Comparison of ENCODE assay signal across 22 cellular contexts in genomic region chr5:6236170-6236793, GRCh38.
"Had no signal": no experiment of that assay in that cellular context is flagged by ENCODE, and none has a peak within 500 bp of the region (broad histone marks: within the 10 kb centered on the region; RNA-seq: fewer than 3 reads in every experiment).

No MANE protein-coding gene starts in this region.

- H3K36me3 ChIP-seq: left lung, neural progenitor cell, right lobe of liver, tibial artery had no signal

- H3K9ac ChIP-seq: neural progenitor cell had no signal

- H3K4me3 ChIP-seq: left lung, lung, neural progenitor cell, right lobe of liver, skin epidermis, tibial artery had no signal

- H3K4me1 ChIP-seq: left lung, neural progenitor cell, right lobe of liver, tibial artery had no signal

- H3K27ac ChIP-seq: left lung, neural progenitor cell, right lobe of liver, tibial artery, VCaP had no signal

- H2AFZ ChIP-seq: neural progenitor cell had no signal

- DNase-seq: activated CD4-positive, alpha-beta T cell treated with anti-CD3 and anti-CD28 coated beads, Interleukin-2, amount 10 ng/mL, durations not matched to agents 7 days and 5 days; activated CD8-positive, alpha-beta T cell treated with anti-CD3 and anti-CD28 coated beads, Interleukin-2, amount 10 ng/mL, durations not matched to agents 7 days and 5 days; activated T-cell treated with anti-CD3 and anti-CD28 coated beads, Interleukin-2, amount 50 U/mL, for 1 hour; aorta; central memory CD4-positive, alpha-beta T cell; effector memory CD4-positive, alpha-beta T cell; foreskin fibroblast; left lung; naive thymus-derived CD8-positive, alpha-beta T cell; posterior cingulate gyrus; right lobe of liver; stimulated activated CD4-positive, alpha-beta T cell treated with anti-CD3 and anti-CD28 coated beads, Interleukin-1b, Interleukin-23, amount 100 ng/mL, for 48 hours; substantia nigra; T-helper 2 cell; tibial artery had no signal

- H3K9me3 ChIP-seq: right lobe of liver, tibial artery had no signal

- H3K27me3 ChIP-seq: left lung, neural progenitor cell, right lobe of liver, tibial artery had no signal

- H3K4me2 ChIP-seq: neural progenitor cell had no signal

- ATAC-seq: activated CD4-positive, CD25-positive, alpha-beta regulatory T cell treated with anti-CD3 and anti-CD28 coated beads, Interleukin-2, amount 50 U/mL, for 24 hours; activated CD8-positive, alpha-beta T cell treated with anti-CD3 and anti-CD28 coated beads, Interleukin-2, amount 10 ng/mL, durations not matched to agents 7 days and 5 days; activated naive CD4-positive, alpha-beta T cell treated with anti-CD3 and anti-CD28 coated beads, Interleukin-2, amount 50 U/mL, for 72 hours; activated T-helper 17 cell treated with anti-CD3 and anti-CD28 coated beads, Interleukin-2, amount 50 U/mL, for 72 hours; left lung; naive thymus-derived CD8-positive, alpha-beta T cell had no signal
